ENCODE assay signal across 30 cellular contexts in genomic region chr12:108326254-108326750, GRCh38. TPM values are rescaled to one million over a fixed set of nuclear protein-coding genes. Genes with fewer than 3 reads are reported as not detected.
"Had no signal": no experiment of that assay in that cellular context is flagged by ENCODE, and none has a peak within 500 bp of the region (broad histone marks: within the 10 kb centered on the region; RNA-seq: fewer than 3 reads in every experiment).

No MANE protein-coding gene starts in this region.

- H3K36me3 ChIP-seq: breast epithelium, gastroesophageal sphincter, neutrophil, right lobe of liver, uterus had no signal

- H3K4me1 ChIP-seq: breast epithelium, right lobe of liver, uterus had no signal

- H3K4me1 Mint-ChIP-seq: activated CD4-positive, alpha-beta T cell treated with anti-CD3 and anti-CD28 coated beads for 36 hours; activated CD8-positive, alpha-beta memory T cell treated with anti-CD3 and anti-CD28 coated beads, Interleukin-2, amount 10 ng/mL, durations not matched to agents 7 days and 5 days; mesothelial cell of epicardium had no signal

- H3K9me3 ChIP-seq: breast epithelium, gastroesophageal sphincter, neutrophil, right lobe of liver, thoracic aorta, uterus had no signal

- H3K4me3 Mint-ChIP-seq: activated CD4-positive, alpha-beta T cell treated with anti-CD3 and anti-CD28 coated beads for 36 hours; activated CD8-positive, alpha-beta memory T cell treated with anti-CD3 and anti-CD28 coated beads, Interleukin-2, amount 10 ng/mL, durations not matched to agents 7 days and 5 days; mesothelial cell of epicardium; naive thymus-derived CD4-positive, alpha-beta T cell; stimulated activated effector memory CD8-positive, alpha-beta T cell treated with anti-CD3 and anti-CD28 coated beads, Interleukin-12 subunit alpha, Interleukin-12 subunit beta, amount 100 ng/mL, for 72 hours; stimulated activated naive CD8-positive, alpha-beta T cell treated with anti-CD3 and anti-CD28 coated beads, Interleukin-15, Interleukin-2, amounts not matched to agents 100 ng/mL and 50 ng/mL, for 24 hours; T-helper 2 cell treated with Interferon-gamma antibody and Interleukin-4, amounts not matched to agents 5 μg/mL and 100 μg/mL, for 36 hours; type B pancreatic cell had no signal

- H3K27ac Mint-ChIP-seq: activated CD4-positive, alpha-beta T cell treated with anti-CD3 and anti-CD28 coated beads for 36 hours; activated CD8-positive, alpha-beta memory T cell treated with anti-CD3 and anti-CD28 coated beads, Interleukin-2, amount 10 ng/mL, durations not matched to agents 7 days and 5 days; activated CD8-positive, alpha-beta T cell treated with anti-CD3 and anti-CD28 coated beads, Interleukin-2, amount 10 ng/mL, durations not matched to agents 7 days and 5 days; mesothelial cell of epicardium; naive thymus-derived CD4-positive, alpha-beta T cell; progenitor cell of endocrine pancreas; stimulated activated naive CD8-positive, alpha-beta T cell treated with anti-CD3 and anti-CD28 coated beads, Interleukin-15, Interleukin-2, amounts not matched to agents 100 ng/mL and 50 ng/mL, for 24 hours; T-helper 2 cell treated with Interferon-gamma antibody and Interleukin-4, amounts not matched to agents 5 μg/mL and 100 μg/mL, for 36 hours; type B pancreatic cell had no signal

- DNase-seq: activated CD4-positive, alpha-beta T cell treated with anti-CD3 and anti-CD28 coated beads for 36 hours; activated CD4-positive, CD25-positive, alpha-beta regulatory T cell; activated CD8-positive, alpha-beta memory T cell treated with anti-CD3 and anti-CD28 coated beads, Interleukin-2, amount 10 ng/mL, durations not matched to agents 7 days and 5 days; activated CD8-positive, alpha-beta T cell treated with anti-CD3 and anti-CD28 coated beads, Interleukin-2, amount 10 ng/mL, durations not matched to agents 7 days and 5 days; activated naive CD4-positive, alpha-beta T cell; activated T-cell treated with anti-CD3 and anti-CD28 coated beads, Interleukin-2, amount 50 U/mL, for 48 hours; central memory CD4-positive, alpha-beta T cell; effector CD8-positive, alpha-beta T cell; head of caudate nucleus; hippocampal formation; kidney; left colon; mammary epithelial cell; naive thymus-derived CD4-positive, alpha-beta T cell; right lobe of liver; stimulated activated CD4-positive, alpha-beta T cell treated with anti-CD3 and anti-CD28 coated beads, Interleukin-4, amount 100 ng/mL, for 24 hours; T-helper 1 cell; uterus had no signal

- H3K9me3 Mint-ChIP-seq: activated naive CD4-positive, alpha-beta T cell treated with anti-CD3 and anti-CD28 coated beads, Interleukin-2, amount 50 U/mL, for 72 hours; mesothelial cell of epicardium; stimulated activated effector memory CD8-positive, alpha-beta T cell treated with anti-CD3 and anti-CD28 coated beads, Interleukin-12 subunit alpha, Interleukin-12 subunit beta, amount 100 ng/mL, for 72 hours; stimulated activated naive CD8-positive, alpha-beta T cell treated with anti-CD3 and anti-CD28 coated beads, Interleukin-15, Interleukin-2, amounts not matched to agents 100 ng/mL and 50 ng/mL, for 24 hours; T-helper 2 cell treated with Interferon-gamma antibody and Interleukin-4, amounts not matched to agents 5 μg/mL and 100 μg/mL, for 36 hours; type B pancreatic cell had no signal

- H3K36me3 Mint-ChIP-seq: activated CD8-positive, alpha-beta memory T cell treated with anti-CD3 and anti-CD28 coated beads, Interleukin-2, amount 10 ng/mL, durations not matched to agents 7 days and 5 days; activated naive CD4-positive, alpha-beta T cell treated with anti-CD3 and anti-CD28 coated beads, Interleukin-2, amount 50 U/mL, for 72 hours; mesothelial cell of epicardium; naive thymus-derived CD4-positive, alpha-beta T cell; stimulated activated effector memory CD8-positive, alpha-beta T cell treated with anti-CD3 and anti-CD28 coated beads, Interleukin-12 subunit alpha, Interleukin-12 subunit beta, amount 100 ng/mL, for 72 hours; type B pancreatic cell had no signal

- H3K27me3 ChIP-seq: breast epithelium, neutrophil, right lobe of liver, uterus had no signal

- ATAC-seq: activated CD4-positive, alpha-beta T cell treated with anti-CD3 and anti-CD28 coated beads for 36 hours; activated CD8-positive, alpha-beta memory T cell treated with anti-CD3 and anti-CD28 coated beads, Interleukin-2, amount 10 ng/mL, durations not matched to agents 7 days and 5 days; activated CD8-positive, alpha-beta T cell treated with anti-CD3 and anti-CD28 coated beads, Interleukin-2, amount 10 ng/mL, durations not matched to agents 7 days and 5 days; activated naive CD4-positive, alpha-beta T cell treated with anti-CD3 and anti-CD28 coated beads, Interleukin-2, amount 50 U/mL, for 72 hours; gastroesophageal sphincter; left colon; naive thymus-derived CD4-positive, alpha-beta T cell; right lobe of liver; stimulated activated effector memory CD8-positive, alpha-beta T cell treated with anti-CD3 and anti-CD28 coated beads, Interleukin-12 subunit alpha, Interleukin-12 subunit beta, amount 100 ng/mL, for 72 hours had no signal

- H3K4me3 ChIP-seq: breast epithelium, gastroesophageal sphincter, right lobe of liver, thoracic aorta, uterus had no signal

RNA-seq across cellular contexts. Expression of gene CMKLR1, which starts 12.8 kb away (rescaled TPM):
- total RNA-seq: activated CD4-positive, alpha-beta T cell treated with anti-CD3 and anti-CD28 coated beads for 36 hours; activated CD8-positive, alpha-beta memory T cell treated with anti-CD3 and anti-CD28 coated beads, Interleukin-2, amount 10 ng/mL, durations not matched to agents 7 days and 5 days; activated naive CD4-positive, alpha-beta T cell treated with anti-CD3 and anti-CD28 coated beads, Interleukin-2, amount 50 U/mL, for 72 hours; progenitor cell of endocrine pancreas; renal cortical epithelial cell had no signal
- polyA plus RNA-seq: mammary epithelial cell had no signal
